ENCODE assay signal across 8 cellular contexts in genomic region chr3:94069242-94069813, GRCh38. TPM values are rescaled to one million over a fixed set of nuclear protein-coding genes. Genes with fewer than 3 reads are reported as not detected.
A peak's percentile ranks its signal among the peaks of the same experiment; 100 is the strongest.
DNase-seq lines count a peak whose midpoint lies in the region; ATAC-seq and TF ChIP-seq lines count a peak whose summit lies in the region.

No MANE protein-coding gene starts in this region.

- peaks cover 6 to 17% (median 11%) of the 10 kb centered on the region in 5 experiments for H3K9me3 Mint-ChIP-seq in brain
- peaks cover 16% of the 10 kb centered on the region for H3K9me3 Mint-ChIP-seq in mesothelial cell of epicardium

- H3K36me3 ChIP-seq in DOHH2 (ENCODE audit: control insufficient read depth, low read length): peaks cover 40% of the 10 kb centered on the region

- no peak overlapping the region for H3K27ac ChIP-seq in DOHH2 (ENCODE audit: low read depth, low read length)

- H3K4me3 Mint-ChIP-seq in brain (peak overlapping the region in 1 of 5 experiments; percentile 37), mesothelial cell of epicardium (no peak overlapping the region)

- no peaks in the 10 kb centered on the region for H3K9me2 ChIP-seq in DOHH2 (replicated peaks; ENCODE audit: control insufficient read depth, low read length)

- peaks cover 25% of the 10 kb centered on the region for H3K4me1 ChIP-seq in DOHH2 (ENCODE audit: control insufficient read depth, low read length)

- no peaks in the 10 kb centered on the region; the same call in 1 of the 2 replicates for H3K9me3 ChIP-seq in DOHH2 (ENCODE audit: control insufficient read depth, insufficient read depth, low read length)

- no peak for DNase-seq in LNCaP clone FGC (ENCODE audit: low read depth)
- no peak for DNase-seq in mesothelial cell of epicardium (ENCODE audit: low spot score in 2 of 2, unreplicated experiment in 2 of 2)
- DNase-seq in UCSD-AML1 (lab: John Stamatoyannopoulos, UW; ENCODE audit: unreplicated experiment): no peak

- H3K27me3 Mint-ChIP-seq in brain (no peaks in the 10 kb centered on the region), mesothelial cell of epicardium (ENCODE audit: low read depth) (no peaks in the 10 kb centered on the region)

- H3K4me3 ChIP-seq in DOHH2 (ENCODE audit: low read length) (no peak overlapping the region), LNCaP clone FGC (ENCODE audit: low read depth, low read length) (no peak overlapping the region)

- no peaks in the 10 kb centered on the region for H3K27me3 ChIP-seq in DOHH2 (ENCODE audit: control insufficient read depth, low read length)

- peaks cover 49% of the 10 kb centered on the region for H3K36me3 Mint-ChIP-seq in brain
- H3K36me3 Mint-ChIP-seq in mesothelial cell of epicardium: peaks cover 35% of the 10 kb centered on the region

- no peaks in the 10 kb centered on the region for H4K20me1 ChIP-seq in DOHH2 (ENCODE audit: control insufficient read depth, insufficient read depth, low read depth, low read length)

- peak overlapping the region in 1 of 5 experiments; percentile 21 for H3K27ac Mint-ChIP-seq in brain
- no peak overlapping the region for H3K27ac Mint-ChIP-seq in mesothelial cell of epicardium

- peak; percentile 64 for TF ChIP-seq CTCF in DOHH2 (IDR thresholded peaks at IDR 0.05; ENCODE audit: low read depth, low read length, poor library complexity, severe bottlenecking)
- TF ChIP-seq CTCF in LNCaP clone FGC (IDR thresholded peaks at IDR 0.05; ENCODE audit: control insufficient read depth, extremely low read depth, insufficient read depth): peak; percentile 42
- TF ChIP-seq CTCF in brain (conservative IDR thresholded peaks at IDR 0.05): peak; percentile 72 to 77
- TF ChIP-seq CTCF in mesothelial cell of epicardium (IDR thresholded peaks at IDR 0.05; ENCODE audit: unreplicated experiment): peak; percentile 74

- ATAC-seq in HG03139 (IDR thresholded peaks at IDR 0.05; ENCODE audit: unreplicated experiment) (no peak), HG03025 (IDR thresholded peaks at IDR 0.05; ENCODE audit: low FRiP score, unreplicated experiment) (no peak), GM18858 (IDR thresholded peaks at IDR 0.05; ENCODE audit: unreplicated experiment) (no peak)

- H3K4me1 Mint-ChIP-seq in brain (peaks cover 33% of the 10 kb centered on the region), mesothelial cell of epicardium (peaks cover 12% of the 10 kb centered on the region)

- peaks cover 31% of the 10 kb centered on the region for H3K79me2 ChIP-seq in DOHH2 (ENCODE audit: control insufficient read depth, low read length)

- H3F3A ChIP-seq in DOHH2 (ENCODE audit: control insufficient read depth, insufficient read depth): 0 out of 2 replicates have a peak, but pooled peaks cover 2% of the 10 kb centered on the region

- no peak overlapping the region for H3K4me2 ChIP-seq in DOHH2 (ENCODE audit: low read length)

RNA-seq across cellular contexts. Expression of gene NSUN3, which starts 6.5 kb away (rescaled TPM):
- polyA plus RNA-seq in brain (ENCODE audit: insufficient read depth, low read depth, low replicate concordance): 5.9 TPM
- 15.7 to 17.3 TPM (median 16.8 TPM) in 3 replicates for total RNA-seq in mesothelial cell of epicardium

RNA-seq across cellular contexts. Expression of gene DHFR2, which starts 6.6 kb away (rescaled TPM):
- 3.8 TPM for polyA plus RNA-seq in brain (ENCODE audit: insufficient read depth, low read depth, low replicate concordance)
- 8.0 to 9.6 TPM (median 8.2 TPM) in 3 replicates for total RNA-seq in mesothelial cell of epicardium

RNA-seq across cellular contexts. Expression of gene STX19, which starts 40.9 kb away (rescaled TPM):
- 0.39 TPM for polyA plus RNA-seq in brain (ENCODE audit: insufficient read depth, low read depth, low replicate concordance)
- 0.18 TPM in 1 of 3 replicates, not detected in the others for total RNA-seq in mesothelial cell of epicardium
